17 cellular contexts compared by ENCODE assay signal in the genomic region with DNA sequence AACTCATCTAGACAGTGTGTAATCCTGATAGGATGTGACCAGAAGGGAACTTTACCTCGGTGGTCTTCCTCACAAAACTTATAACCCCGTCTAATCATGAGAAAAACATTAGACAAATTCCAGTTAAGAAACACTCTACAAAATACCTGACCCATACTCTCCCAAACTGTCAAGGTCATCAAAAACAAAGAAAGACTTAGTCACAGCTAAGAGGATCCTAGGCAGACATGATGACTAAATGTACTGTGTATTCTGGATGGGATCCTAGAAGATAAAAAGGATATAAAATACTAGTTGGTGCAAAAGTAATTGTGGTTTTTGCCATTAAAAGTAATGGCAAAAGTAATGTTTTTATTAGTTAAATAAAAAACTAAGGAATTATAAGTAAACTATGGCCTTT.
"Had no signal": no experiment of that assay in that cellular context is flagged by ENCODE, and none has a peak within 500 bp of the region (broad histone marks: within the 10 kb centered on the region; RNA-seq: fewer than 3 reads in every experiment).

No MANE protein-coding gene starts in this region.

- DNase-seq: activated CD4-positive, alpha-beta T cell treated with anti-CD3 and anti-CD28 coated beads for 1 hour; activated CD4-positive, alpha-beta T cell treated with anti-CD3 and anti-CD28 coated beads, Interleukin-2, amount 50 U/mL, for 48 hours; activated CD8-positive, alpha-beta memory T cell treated with anti-CD3 and anti-CD28 coated beads, Interleukin-2, amount 10 ng/mL, durations not matched to agents 7 days and 5 days; activated effector memory CD4-positive, alpha-beta T cell treated with Interleukin-2 at 50 U/mL for 16 hours; activated T-cell treated with anti-CD3 and anti-CD28 coated beads, Interleukin-2, amount 50 U/mL, for 24 hours; amygdala; cortex of kidney; effector CD8-positive, alpha-beta T cell; occipital lobe; right lobe of liver; spleen; stimulated activated CD4-positive, alpha-beta T cell treated with anti-CD3 and anti-CD28 coated beads, Interleukin-2, amount 100 ng/mL, for 24 hours; stimulated activated naive B cell treated with anti-CD40 and anti-IgM and Interleukin-4, amounts not matched to agents 10 μg/mL and 1 μg/mL and 100 μg/mL, for 72 hours; substantia nigra; transverse colon had no signal

- H3K9me3 ChIP-seq: prostate gland, right lobe of liver, spleen, transverse colon had no signal

- H3K36me3 ChIP-seq: prostate gland, right lobe of liver, spleen, transverse colon had no signal

- ATAC-seq: activated CD8-positive, alpha-beta memory T cell treated with anti-CD3 and anti-CD28 coated beads, Interleukin-2, amount 10 ng/mL, durations not matched to agents 7 days and 5 days; natural killer cell treated with Interleukin-12 subunit alpha and Interleukin-12 subunit beta and Interleukin-15 and Interleukin-18, amount 100 ng/mL, for 72 hours; stimulated activated naive B cell treated with anti-CD40 and anti-IgM and Interleukin-4, amounts not matched to agents 10 μg/mL and 1 μg/mL and 100 μg/mL, for 72 hours had no signal

- H3K4me1 ChIP-seq: prostate gland, right lobe of liver, spleen, transverse colon had no signal

- H3K27ac ChIP-seq: prostate gland, right lobe of liver, spleen, transverse colon had no signal

- H3K27me3 ChIP-seq: right lobe of liver, spleen, transverse colon had no signal

- H3K4me3 ChIP-seq: prostate gland, right lobe of liver, spleen, transverse colon had no signal
